19 cellular contexts compared by ENCODE assay signal in the genomic region with DNA sequence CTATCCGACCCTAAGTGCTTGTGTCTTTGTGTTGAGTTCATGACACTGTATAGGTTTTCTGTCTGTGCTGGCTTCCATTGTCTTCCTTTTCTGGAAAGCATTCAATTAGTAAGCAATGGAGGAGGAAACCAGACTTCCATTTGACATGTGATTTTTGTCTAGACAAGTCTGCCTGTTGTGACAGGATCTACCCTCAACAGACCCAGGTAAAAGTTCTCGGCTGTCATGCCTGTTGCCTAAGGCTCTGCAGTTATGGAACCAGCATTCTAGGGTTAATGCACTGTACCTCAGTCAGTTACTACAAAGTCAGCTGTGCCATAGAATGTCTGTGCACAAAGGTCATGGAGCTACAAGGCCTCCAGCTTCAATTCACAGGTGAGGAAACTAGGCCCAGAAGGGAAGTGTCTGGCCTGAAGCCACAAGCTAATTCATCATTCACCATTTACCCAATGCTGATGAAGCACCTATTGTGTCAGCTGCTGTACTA.
DNase-seq lines count a peak whose midpoint lies in the region; ATAC-seq, FAIRE-seq and TF ChIP-seq lines count a peak whose summit lies in the region.
"Had no signal": no experiment of that assay in that cellular context is flagged by ENCODE, and none has a peak within 500 bp of the region (broad histone marks: within the 10 kb centered on the region; RNA-seq: fewer than 3 reads in every experiment).

No MANE protein-coding gene starts in this region.

- H4K20me1 ChIP-seq in HepG2 (ENCODE audit: insufficient read depth, low read length) = no peaks in the 10 kb centered on the region

- H3K27ac ChIP-seq in HepG2 (ENCODE audit: extremely low read length, insufficient read depth, low read length) (peak overlapping the region; percentile 93), small intestine (ENCODE audit: low read depth in 1 of 2, low read length in 1 of 2) (peak overlapping the region; percentile 60 to 87)
- H3K27ac ChIP-seq: SK-N-MC had no signal

- TF ChIP-seq EP300 in HepG2 (IDR thresholded peaks at IDR 0.05; ENCODE audit: low read depth in 2 of 2, low read length in 2 of 2) (no peak), HepG2 (CRISPR knock-in tag; IDR thresholded peaks at IDR 0.05; ENCODE audit: borderline replicate concordance) (no peak)

- no peak for TF ChIP-seq RAD21 in HepG2 (CRISPR knock-in tag; IDR thresholded peaks at IDR 0.05)

- no peak overlapping the region for H3K4me2 ChIP-seq in HepG2 (ENCODE audit: low read depth, low read length)

- H3K9ac ChIP-seq in HepG2 (ENCODE audit: insufficient read depth, low read depth, low read length) = no peak overlapping the region; the same call in 1 of the 2 replicates

- peaks cover 31 to 81% of the 10 kb centered on the region in 2 experiments for H3K36me3 ChIP-seq in HepG2 (replicated peaks in 1 of 2; ENCODE audit: control insufficient read depth in 1 of 2, insufficient read depth in 2 of 2, low read length in 2 of 2)
- H3K36me3 ChIP-seq in small intestine (ENCODE audit: control insufficient read depth in 2 of 2, insufficient read depth in 2 of 2, low read length in 2 of 2) = peaks cover 0 to 5% of the 10 kb centered on the region in 2 donors
- H3K36me3 ChIP-seq: BE2C had no signal

- FAIRE-seq in HepG2 (lab: Jason Lieb, UNC) = peak; percentile 63
- no peak for FAIRE-seq in small intestine (lab: Jason Lieb, UNC)

- H3K9me3 Mint-ChIP-seq in brain = no peaks in the 10 kb centered on the region
- H3K9me3 Mint-ChIP-seq: activated CD4-positive, alpha-beta memory T cell treated with anti-CD3 and anti-CD28 coated beads, Interleukin-2, amount 10 ng/mL, durations not matched to agents 7 days and 5 days; activated T-helper 1 cell treated with anti-CD3 and anti-CD28 coated beads, Interleukin-12 subunit alpha, Interleukin-12 subunit beta, Interleukin-2, Interleukin-4 antibody, amounts not matched to agents 30 ng/mL and 10 ng/mL and 1 ng/mL, durations not matched to agents 14 hours and 24 hours and 36 hours had no signal

- DNase-seq in NCI-H69 (lab: John Stamatoyannopoulos, UW) (peak; percentile 84), HepG2 (ENCODE audit: low spot score) (peak; percentile 20), small intestine (peak; percentile 41), HCEC 1CT (no peak)
- DNase-seq: activated CD4-positive, alpha-beta memory T cell treated with anti-CD3 and anti-CD28 coated beads, Interleukin-2, amount 10 ng/mL, durations not matched to agents 7 days and 5 days; activated naive CD8-positive, alpha-beta T cell treated with anti-CD3 and anti-CD28 coated beads, Interleukin-2, amount 50 U/mL, for 24 hours; erythroblast; head of caudate nucleus; kidney glomerular epithelial cell; naive thymus-derived CD8-positive, alpha-beta T cell; NCI-H2227 treated with DMSO at 0.1 percent for 48 hours; stimulated activated CD4-positive, alpha-beta T cell treated with anti-CD3 and anti-CD28 coated beads, Interleukin-1b, Interleukin-23, amount 100 ng/mL, for 48 hours had no signal

- no peak overlapping the region for H3K4me3 ChIP-seq in HepG2 (replicated peaks in 1 of 3; ENCODE audit: insufficient read depth in 1 of 3, low read depth in 2 of 3, low read length in 3 of 3)
- H3K4me3 ChIP-seq in small intestine (ENCODE audit: low read depth in 1 of 2, low read length in 2 of 2) = no peak overlapping the region
- H3K4me3 ChIP-seq: SK-N-MC had no signal

- H3K27me3 ChIP-seq in HepG2 (ENCODE audit: control insufficient read depth in 1 of 2, insufficient read depth in 2 of 2, low read length in 2 of 2) (no peaks in the 10 kb centered on the region), small intestine (ENCODE audit: control insufficient read depth in 2 of 2, insufficient read depth in 2 of 2, low read length in 2 of 2) (no peaks in the 10 kb centered on the region)
- H3K27me3 ChIP-seq: BE2C had no signal

- peaks cover 81% of the 10 kb centered on the region for H3K36me3 Mint-ChIP-seq in brain
- H3K36me3 Mint-ChIP-seq: naive thymus-derived CD8-positive, alpha-beta T cell had no signal

- H3K4me1 Mint-ChIP-seq in brain = peaks cover 64% of the 10 kb centered on the region
- H3K4me1 Mint-ChIP-seq: activated CD4-positive, alpha-beta memory T cell treated with anti-CD3 and anti-CD28 coated beads, Interleukin-2, amount 10 ng/mL, durations not matched to agents 7 days and 5 days; activated naive CD8-positive, alpha-beta T cell treated with anti-CD3 and anti-CD28 coated beads, Interleukin-2, amount 50 U/mL, for 24 hours had no signal

- in situ Hi-C loops in HepG2 (cut with HindIII; ENCODE audit: extremely low pct_ligation_motif_present, low pct_unique_long_range_greater_than_20kb) = loop anchor here (5.0 to 10.0 kb wide), 3 partner anchors 65 to 312 kb away; no protein-coding TSS in a partner anchor

- peak overlapping the region in 3 of 5 experiments; percentile 31 to 89 (median 52) for H3K27ac Mint-ChIP-seq in brain
- H3K27ac Mint-ChIP-seq: activated CD4-positive, alpha-beta memory T cell treated with anti-CD3 and anti-CD28 coated beads, Interleukin-2, amount 10 ng/mL, durations not matched to agents 7 days and 5 days; activated naive CD8-positive, alpha-beta T cell treated with anti-CD3 and anti-CD28 coated beads, Interleukin-2, amount 50 U/mL, for 24 hours; activated T-helper 1 cell treated with anti-CD3 and anti-CD28 coated beads, Interleukin-12 subunit alpha, Interleukin-12 subunit beta, Interleukin-2, Interleukin-4 antibody, amounts not matched to agents 30 ng/mL and 10 ng/mL and 1 ng/mL, durations not matched to agents 14 hours and 24 hours and 36 hours; naive thymus-derived CD8-positive, alpha-beta T cell had no signal

- TF ChIP-seq POLR2A in HepG2 (IDR thresholded peaks at IDR 0.05; ENCODE audit: insufficient read depth in 1 of 2, low read depth in 2 of 2, low read length in 2 of 2) = no peak

- peaks cover 94% of the 10 kb centered on the region for H3K4me1 ChIP-seq in HepG2 (ENCODE audit: insufficient read depth, low read length)
- H3K4me1 ChIP-seq in small intestine (ENCODE audit: control insufficient read depth in 2 of 2, insufficient read depth in 1 of 2, low read depth in 1 of 2, low read length in 1 of 2) = peaks cover 14 to 19% of the 10 kb centered on the region in 2 donors

- BruUV-seq in HepG2 (replicated peaks; lab: Mats Ljungman, UMichigan) = no TSS peak

- no peaks in the 10 kb centered on the region for H3K27me3 Mint-ChIP-seq in brain
- H3K27me3 Mint-ChIP-seq: activated naive CD8-positive, alpha-beta T cell treated with anti-CD3 and anti-CD28 coated beads, Interleukin-2, amount 50 U/mL, for 24 hours had no signal

- ATAC-seq in HepG2 = no peak
- no peak for ATAC-seq in HG03039 (IDR thresholded peaks at IDR 0.05; ENCODE audit: unreplicated experiment)
- no peak for ATAC-seq in GM19455 (IDR thresholded peaks at IDR 0.05; ENCODE audit: unreplicated experiment)
- ATAC-seq in HG02798 (IDR thresholded peaks at IDR 0.05; ENCODE audit: poor library complexity, unreplicated experiment) = no peak
- ATAC-seq: activated naive CD8-positive, alpha-beta T cell treated with anti-CD3 and anti-CD28 coated beads, Interleukin-2, amount 50 U/mL, for 24 hours; naive thymus-derived CD8-positive, alpha-beta T cell had no signal

- no peak overlapping the region for H2AFZ ChIP-seq in HepG2 (ENCODE audit: low read length)

- POLR2A ChIA-PET in HepG2 (lab: Yijun Ruan, JAX) = interaction anchor here (1.0 to 8.2 kb wide), 9 partner anchors 11 to 318 kb away, joined by 3 to 74 read pairs (median 4); a partner anchor contains a TSS

- 96% methylated on average over 2 of the region's 2 CpGs for WGBS in HepG2 (ENCODE audit: low lambda C conversion rate)
- WGBS in small intestine, 3 donors = 61 to 69% (median 63%) methylated on average over 2 of the region's 2 CpGs

- intact Hi-C loops in HepG2 (cut with micrococcal nuclease; ENCODE audit: unreplicated experiment) = loop anchor here (5.0 to 10.0 kb wide), 2 partner anchors 172 to 270 kb away; no protein-coding TSS in a partner anchor

- peaks cover 55% of the 10 kb centered on the region for H3K79me2 ChIP-seq in HepG2 (ENCODE audit: insufficient read depth, low read length)

- H3K4me3 Mint-ChIP-seq in brain = no peak overlapping the region
- H3K4me3 Mint-ChIP-seq: activated CD4-positive, alpha-beta memory T cell treated with anti-CD3 and anti-CD28 coated beads, Interleukin-2, amount 10 ng/mL, durations not matched to agents 7 days and 5 days; activated naive CD8-positive, alpha-beta T cell treated with anti-CD3 and anti-CD28 coated beads, Interleukin-2, amount 50 U/mL, for 24 hours; activated T-helper 1 cell treated with anti-CD3 and anti-CD28 coated beads, Interleukin-12 subunit alpha, Interleukin-12 subunit beta, Interleukin-2, Interleukin-4 antibody, amounts not matched to agents 30 ng/mL and 10 ng/mL and 1 ng/mL, durations not matched to agents 14 hours and 24 hours and 36 hours; naive thymus-derived CD8-positive, alpha-beta T cell had no signal

- no peaks in the 10 kb centered on the region for H3K9me3 ChIP-seq in HepG2 (ENCODE audit: low read length)
- no peaks in the 10 kb centered on the region for H3K9me3 ChIP-seq in small intestine (ENCODE audit: control insufficient read depth, low read depth)
- H3K9me3 ChIP-seq: BE2C had no signal

- CTCF ChIA-PET in HepG2 (lab: Yijun Ruan, JAX; ENCODE audit: low intra/inter-chr PET ratio, low total read pairs) = no interaction called here

- TF ChIP-seq CTCF in brain (conservative IDR thresholded peaks at IDR 0.05) (no peak), HepG2 (CRISPR knock-in tag; IDR thresholded peaks at IDR 0.05) (no peak)

TF ChIP-seq in HepG2, 621 proteins besides CTCF, POLR2A, EP300 and RAD21 (continues in another document):
- TF ChIP-seq ETV5 (CRISPR knock-in tag; IDR thresholded peaks at IDR 0.05; ENCODE audit: borderline replicate concordance) = no peak
- TF ChIP-seq SSRP1 (CRISPR knock-in tag; IDR thresholded peaks at IDR 0.05) = no peak
- TF ChIP-seq CAMTA2 (CRISPR knock-in tag; IDR thresholded peaks at IDR 0.05; ENCODE audit: borderline replicate concordance) = no peak
- TF ChIP-seq, protein P1, sequence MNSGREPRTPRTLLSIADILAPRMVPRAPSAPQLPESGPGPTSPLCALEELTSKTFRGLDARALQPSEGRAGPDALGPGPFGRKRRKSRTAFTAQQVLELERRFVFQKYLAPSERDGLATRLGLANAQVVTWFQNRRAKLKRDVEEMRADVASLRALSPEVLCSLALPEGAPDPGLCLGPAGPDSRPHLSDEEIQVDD (CRISPR knock-in tag; IDR thresholded peaks at IDR 0.05; ENCODE audit: borderline replicate concordance) = no peak
- no peak for TF ChIP-seq U2AF2 (IDR thresholded peaks at IDR 0.05; ENCODE audit: low read depth, low read length)
